Comparison of ENCODE assay signal across 11 cellular contexts in the genomic region with DNA sequence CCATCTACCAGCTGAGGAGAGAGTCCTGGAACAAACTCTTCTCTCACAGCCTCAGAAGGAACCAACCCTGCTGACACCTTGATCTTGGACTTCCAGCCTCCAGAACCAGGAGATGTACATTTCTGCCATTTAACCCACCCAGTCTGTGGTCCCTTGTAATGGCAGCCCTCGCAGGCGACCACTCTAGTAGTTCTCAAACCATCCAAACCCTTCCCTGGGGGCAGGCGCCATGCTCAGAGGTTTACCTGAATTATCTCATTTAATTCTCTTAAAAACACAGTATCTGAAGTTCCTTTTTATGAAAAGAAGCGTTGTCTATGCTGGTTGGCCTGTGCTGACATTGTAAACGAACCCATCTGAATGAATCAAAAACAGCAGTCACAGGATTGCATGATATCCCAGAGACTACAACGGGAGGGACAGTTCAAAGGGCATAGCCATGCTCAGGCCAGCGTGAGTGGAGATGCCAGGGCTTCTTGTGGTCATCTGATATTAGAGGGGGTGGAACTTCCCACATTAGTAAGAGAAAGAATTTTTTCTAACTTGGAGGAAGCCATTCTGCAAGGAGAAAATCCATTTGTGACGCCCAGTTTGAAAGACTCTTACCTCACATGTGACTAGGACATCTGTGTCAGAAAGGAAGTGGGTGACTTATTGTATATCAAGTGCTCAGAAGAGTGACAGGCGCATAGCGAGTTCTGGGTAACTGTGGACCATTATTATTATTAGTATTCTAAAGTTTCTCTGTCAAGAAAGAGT. TPM values are rescaled to one million over a fixed set of nuclear protein-coding genes. Genes with fewer than 3 reads are reported as not detected.
DNase-seq lines count a peak whose midpoint lies in the region; ATAC-seq and TF ChIP-seq lines count a peak whose summit lies in the region.
"Had no signal": no experiment of that assay in that cellular context is flagged by ENCODE, and none has a peak within 500 bp of the region (broad histone marks: within the 10 kb centered on the region; RNA-seq: fewer than 3 reads in every experiment).

No MANE protein-coding gene starts in this region.

- no peaks in the 10 kb centered on the region for H3K27me3 ChIP-seq in transverse colon
- H3K27me3 ChIP-seq: gastrocnemius medialis had no signal

- TF ChIP-seq POLR2A in transverse colon (IDR thresholded peaks at IDR 0.05): peak; percentile 29

- H3K9me3 ChIP-seq in transverse colon: no peaks in the 10 kb centered on the region
- H3K9me3 ChIP-seq: gastrocnemius medialis had no signal

- H3K9me3 Mint-ChIP-seq in activated naive CD4-positive, alpha-beta T cell treated with anti-CD3 and anti-CD28 coated beads, Interleukin-2, amount 10 ng/mL, durations not matched to agents 7 days and 5 days: peaks cover 6% of the 10 kb centered on the region
- H3K9me3 Mint-ChIP-seq in central memory CD8-positive, alpha-beta T cell: no peaks in the 10 kb centered on the region

- peaks cover 0 to 15% (median 0%) of the 10 kb centered on the region in 4 donors for H3K4me1 ChIP-seq in transverse colon
- H3K4me1 ChIP-seq: gastrocnemius medialis had no signal

- no peak overlapping the region for H3K4me3 ChIP-seq in transverse colon
- H3K4me3 ChIP-seq: gastrocnemius medialis had no signal

- no peak for TF ChIP-seq EP300 in transverse colon (IDR thresholded peaks at IDR 0.05; ENCODE audit: low read depth)

- H3K4me3 Mint-ChIP-seq in activated naive CD4-positive, alpha-beta T cell treated with anti-CD3 and anti-CD28 coated beads, Interleukin-2, amount 10 ng/mL, durations not matched to agents 7 days and 5 days: peak overlapping the region; percentile 50
- H3K4me3 Mint-ChIP-seq in central memory CD8-positive, alpha-beta T cell: peak overlapping the region; percentile 62

- peaks cover 5% of the 10 kb centered on the region for H3K27me3 Mint-ChIP-seq in activated naive CD4-positive, alpha-beta T cell treated with anti-CD3 and anti-CD28 coated beads, Interleukin-2, amount 10 ng/mL, durations not matched to agents 7 days and 5 days
- H3K27me3 Mint-ChIP-seq in central memory CD8-positive, alpha-beta T cell: no peaks in the 10 kb centered on the region

- H3K27ac Mint-ChIP-seq in activated naive CD4-positive, alpha-beta T cell treated with anti-CD3 and anti-CD28 coated beads, Interleukin-2, amount 10 ng/mL, durations not matched to agents 7 days and 5 days: peak overlapping the region; percentile 100
- H3K27ac Mint-ChIP-seq in central memory CD8-positive, alpha-beta T cell (ENCODE audit: low read depth): peak overlapping the region; percentile 98

- intact Hi-C loops in transverse colon (cut with DNase I; ENCODE audit: low total_unique reads): no loop called here

- no peak for TF ChIP-seq CTCF in transverse colon (IDR thresholded peaks at IDR 0.05)

- peaks cover 78% of the 10 kb centered on the region for H3K4me1 Mint-ChIP-seq in activated naive CD4-positive, alpha-beta T cell treated with anti-CD3 and anti-CD28 coated beads, Interleukin-2, amount 10 ng/mL, durations not matched to agents 7 days and 5 days
- peaks cover 84% of the 10 kb centered on the region for H3K4me1 Mint-ChIP-seq in central memory CD8-positive, alpha-beta T cell

- ATAC-seq in HG03571 (IDR thresholded peaks at IDR 0.05; ENCODE audit: unreplicated experiment): peak; percentile 64
- ATAC-seq in central memory CD8-positive, alpha-beta T cell (replicated peaks; ENCODE audit: extremely low read depth, poor library complexity, severe bottlenecking): peak; percentile 83

- H3K27ac ChIP-seq in transverse colon: peak overlapping the region; percentile 27 to 73 (median 41)
- H3K27ac ChIP-seq: gastrocnemius medialis had no signal

- WGBS in transverse colon (ENCODE audit: low coverage in 1 of 2), 2 donors: 58 to 68% methylated on average over 4 to 10 of the region's 10 CpGs

- CTCF ChIA-PET in activated naive CD4-positive, alpha-beta T cell treated with anti-CD3 and anti-CD28 coated beads, Interleukin-2, amount 10 ng/mL, durations not matched to agents 7 days and 5 days (lab: Charles Lee): interaction anchor here (0.6 to 3.6 kb wide), 8 partner anchors 18 to 86 kb away, joined by 3 to 31 read pairs (median 4); a partner anchor contains a TSS

- no peaks in the 10 kb centered on the region for H3K36me3 ChIP-seq in transverse colon
- H3K36me3 ChIP-seq: gastrocnemius medialis had no signal

- peaks cover 12% of the 10 kb centered on the region for H3K36me3 Mint-ChIP-seq in activated naive CD4-positive, alpha-beta T cell treated with anti-CD3 and anti-CD28 coated beads, Interleukin-2, amount 10 ng/mL, durations not matched to agents 7 days and 5 days
- H3K36me3 Mint-ChIP-seq in central memory CD8-positive, alpha-beta T cell (ENCODE audit: insufficient read depth): peaks cover 3% of the 10 kb centered on the region

- in situ Hi-C loops in transverse colon (cut with MboI; ENCODE audit: low pct_ligation_motif_present in 1 of 4, low pct_unique_long_range_greater_than_20kb in 1 of 4, low sequenced_read_pairs in 3 of 4): no loop called here

- peak; percentile 44 for DNase-seq in activated naive CD4-positive, alpha-beta T cell treated with anti-CD3 and anti-CD28 coated beads, Interleukin-2, amount 10 ng/mL, durations not matched to agents 7 days and 5 days
- DNase-seq in activated naive CD4-positive, alpha-beta T cell treated with Interleukin-2 at 50 U/mL for 16 hours: no peak
- DNase-seq in central memory CD8-positive, alpha-beta T cell (ENCODE audit: low spot score in 2 of 2): peak in 1 of 2 donors; percentile 39
- no peak for DNase-seq in transverse colon
- DNase-seq in NCI-H1417 treated with DMSO at 0.1 percent for 48 hours (lab: John Stamatoyannopoulos, UW): no peak
- no peak for DNase-seq in NCI-H345 (lab: John Stamatoyannopoulos, UW)
- no peak for DNase-seq in NCI-H1694 treated with DMSO at 0.1 percent for 48 hours (lab: John Stamatoyannopoulos, UW)
- DNase-seq: gastrocnemius medialis, NCI-H510A had no signal

RNA-seq across cellular contexts. Expression of a gene that starts 17.2 kb away (rescaled TPM):
- total RNA-seq in transverse colon: 10 to 100 TPM in 2 of 4 donors, 1 to 10 TPM in 2; 5.1 to 10.3 (median 8.9) TPM
- total RNA-seq: H1 had no signal
